Comparison of ENCODE assay signal across 9 cellular contexts in the genomic region with DNA sequence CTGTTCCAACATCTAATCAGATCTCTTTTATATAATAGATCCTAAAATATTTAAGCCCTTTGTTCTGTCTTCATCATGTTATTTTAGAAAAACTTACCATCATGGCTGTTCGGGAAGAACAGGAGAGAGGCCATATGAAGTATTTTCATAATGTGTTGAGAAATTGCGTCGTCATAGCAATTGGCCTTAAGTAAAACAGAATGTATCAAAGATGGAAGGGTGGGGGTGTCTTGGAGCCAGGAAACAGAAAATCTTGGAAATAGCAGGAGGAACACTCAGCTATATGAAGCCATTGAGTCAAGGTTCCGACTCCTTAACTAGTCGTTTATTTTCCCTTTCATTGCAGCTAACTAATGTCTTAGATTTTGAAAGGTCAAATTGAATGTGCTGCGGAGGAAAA. TPM values are rescaled to one million over a fixed set of nuclear protein-coding genes. Genes with fewer than 3 reads are reported as not detected.
DNase-seq lines count a peak whose midpoint lies in the region; ATAC-seq and TF ChIP-seq lines count a peak whose summit lies in the region.
"Had no signal": no experiment of that assay in that cellular context is flagged by ENCODE, and none has a peak within 500 bp of the region (broad histone marks: within the 10 kb centered on the region; RNA-seq: fewer than 3 reads in every experiment).

No MANE protein-coding gene starts in this region.

- H3K4me2 ChIP-seq in PC-9, result peak overlapping the region; percentile 89
- peak overlapping the region; percentile 88 for H3K4me2 ChIP-seq in fibroblast of lung (ENCODE audit: extremely low read depth, insufficient read depth, low read length)

- H2AFZ ChIP-seq in PC-9 (no peak overlapping the region), fibroblast of lung (ENCODE audit: low read length) (no peak overlapping the region)

- H3K79me2 ChIP-seq in PC-9 (ENCODE audit: low read depth) (peaks cover 53% of the 10 kb centered on the region), fibroblast of lung (ENCODE audit: control insufficient read depth, insufficient read depth, low read length) (peaks cover 55% of the 10 kb centered on the region)

- TF ChIP-seq CTCF in PC-9 (conservative IDR thresholded peaks at IDR 0.05) (no peak), fibroblast of lung (conservative IDR thresholded peaks at IDR 0.05 in 1 of 2, IDR thresholded peaks at IDR 0.05 in 1 of 2; ENCODE audit: low read depth in 1 of 2, low read length in 2 of 2) (no peak), retinal pigment epithelial cell (conservative IDR thresholded peaks at IDR 0.05; ENCODE audit: low read depth, low read length) (no peak)

- POLR2A ChIA-PET in PC-9 (lab: Charles Lee; ENCODE audit: unreplicated experiment), result interaction anchor here (0.6 kb wide), 1 partner anchor 1125 kb away, joined by 4 read pairs; no protein-coding TSS in a partner anchor
- POLR2A ChIA-PET in activated CD4-positive, alpha-beta T cell treated with anti-CD3 and anti-CD28 coated beads for 36 hours (lab: Charles Lee), result interaction anchor here (0.6 to 2.2 kb wide), 5 partner anchors 12 to 170 kb away, joined by 3 to 13 read pairs (median 4); a partner anchor contains a TSS

- CTCF ChIA-PET in PC-9 (lab: Charles Lee), result interaction anchor here (0.7 kb wide), 1 partner anchor 363 kb away, joined by 5 read pairs; no protein-coding TSS in a partner anchor
- CTCF ChIA-PET in activated CD4-positive, alpha-beta T cell treated with anti-CD3 and anti-CD28 coated beads for 36 hours (lab: Charles Lee), result interaction anchor here (0.6 to 1.4 kb wide), 3 partner anchors 41 to 394 kb away, joined by 3 to 4 read pairs (median 3); a partner anchor contains a TSS

- no peaks in the 10 kb centered on the region for H3K9me3 Mint-ChIP-seq in activated CD4-positive, alpha-beta T cell treated with anti-CD3 and anti-CD28 coated beads for 36 hours (ENCODE audit: low read depth)
- H3K9me3 Mint-ChIP-seq: T-helper 1 cell treated with Interleukin-12 subunit alpha and Interleukin-12 subunit beta and Interleukin-4 antibody, amounts not matched to agents 30 μg/mL and 1 μg/mL, for 36 hours had no signal

- H3K36me3 ChIP-seq in PC-9 (ENCODE audit: low read depth), result 0 out of 2 replicates have a peak, but pooled peaks cover 6% of the 10 kb centered on the region
- H3K36me3 ChIP-seq in fibroblast of lung (ENCODE audit: control insufficient read depth, insufficient read depth, low read length), result no peaks in the 10 kb centered on the region

- no peak for ATAC-seq in activated CD4-positive, CD25-positive, alpha-beta regulatory T cell treated with anti-CD3 and anti-CD28 coated beads, Interleukin-2, amount 50 U/mL, for 24 hours
- ATAC-seq in activated CD4-positive, alpha-beta T cell treated with anti-CD3 and anti-CD28 coated beads for 36 hours, result no peak

- H3K4me1 ChIP-seq in PC-9 (replicated peaks; ENCODE audit: insufficient read depth), result peaks cover 50% of the 10 kb centered on the region
- peaks cover 26% of the 10 kb centered on the region for H3K4me1 ChIP-seq in fibroblast of lung (ENCODE audit: control insufficient read depth, extremely low read depth, insufficient read depth, low read length)

- H3K9me3 ChIP-seq in PC-9 (ENCODE audit: insufficient read depth, low read depth), result no peaks in the 10 kb centered on the region
- H3K9me3 ChIP-seq in fibroblast of lung (ENCODE audit: control insufficient read depth, insufficient read depth, low read depth, low read length), result no peaks in the 10 kb centered on the region

- H3K27ac ChIP-seq in PC-9 (peak overlapping the region; percentile 60; the same call in 1 of the 2 replicates), fibroblast of lung (ENCODE audit: insufficient read depth, low read length) (peak overlapping the region; percentile 89)

- no peak overlapping the region for H3K4me3 Mint-ChIP-seq in activated CD4-positive, alpha-beta T cell treated with anti-CD3 and anti-CD28 coated beads for 36 hours
- H3K4me3 Mint-ChIP-seq: T-helper 1 cell treated with Interleukin-12 subunit alpha and Interleukin-12 subunit beta and Interleukin-4 antibody, amounts not matched to agents 30 μg/mL and 1 μg/mL, for 36 hours had no signal

- H3K27ac Mint-ChIP-seq in activated CD4-positive, alpha-beta T cell treated with anti-CD3 and anti-CD28 coated beads for 36 hours, result no peak overlapping the region
- H3K27ac Mint-ChIP-seq: T-helper 1 cell treated with Interleukin-12 subunit alpha and Interleukin-12 subunit beta and Interleukin-4 antibody, amounts not matched to agents 30 μg/mL and 1 μg/mL, for 36 hours had no signal

- peak overlapping the region; percentile 74 for H3K9ac ChIP-seq in fibroblast of lung (ENCODE audit: insufficient read depth, low read length)

- peaks cover 2% of the 10 kb centered on the region for H3K36me3 Mint-ChIP-seq in activated CD4-positive, alpha-beta T cell treated with anti-CD3 and anti-CD28 coated beads for 36 hours (ENCODE audit: low read depth)

- no peaks in the 10 kb centered on the region for H3K27me3 Mint-ChIP-seq in activated CD4-positive, alpha-beta T cell treated with anti-CD3 and anti-CD28 coated beads for 36 hours

- no peaks in the 10 kb centered on the region for H3K9me2 ChIP-seq in PC-9 (ENCODE audit: insufficient read depth)

- H4K20me1 ChIP-seq in PC-9 (ENCODE audit: insufficient read depth), result peaks cover 13% of the 10 kb centered on the region; the same call in 1 of the 2 replicates
- peaks cover 3% of the 10 kb centered on the region for H4K20me1 ChIP-seq in fibroblast of lung (ENCODE audit: control insufficient read depth, extremely low read depth, insufficient read depth, low read length)

- DNase-seq in ELR (ENCODE audit: low read depth) (peak; percentile 82), PC-9 (peak in 1 of 2 experiments; percentile 52), fibroblast of lung (ENCODE audit: low read depth in 2 of 2) (peak; percentile 75 to 90), retinal pigment epithelial cell (ENCODE audit: low read depth) (peak; percentile 33), H4 (ENCODE audit: low spot score) (no peak), anterior cingulate cortex (lab: John Stamatoyannopoulos, UW) (no peak)
- DNase-seq in activated CD4-positive, alpha-beta T cell treated with anti-CD3 and anti-CD28 coated beads for 36 hours, result no peak

- H3F3A ChIP-seq in PC-9 (ENCODE audit: insufficient read depth, low read depth), result peaks cover 50% of the 10 kb centered on the region

- peaks cover 45% of the 10 kb centered on the region for H3K4me1 Mint-ChIP-seq in activated CD4-positive, alpha-beta T cell treated with anti-CD3 and anti-CD28 coated beads for 36 hours

- no peaks in the 10 kb centered on the region for H3K27me3 ChIP-seq in PC-9 (ENCODE audit: insufficient read depth, low read depth)
- H3K27me3 ChIP-seq in fibroblast of lung (ENCODE audit: control insufficient read depth, insufficient read depth, low read length), result no peaks in the 10 kb centered on the region

- intact Hi-C loops in PC-9 (cut with micrococcal nuclease; ENCODE audit: unreplicated experiment), result loop anchor here (5.0 to 10.0 kb wide), 2 partner anchors 426 to 501 kb away; a partner anchor contains a TSS
- intact Hi-C loops in activated CD4-positive, alpha-beta T cell treated with anti-CD3 and anti-CD28 coated beads for 36 hours (cut with DNase I, micrococcal nuclease), result loop anchor here (1.0 to 5.0 kb wide), 12 partner anchors 34 to 571 kb away; a partner anchor contains a TSS

- H3K4me3 ChIP-seq in PC-9 (peak overlapping the region; percentile 75), fibroblast of lung (replicated peaks in 1 of 4; ENCODE audit: control extremely low read depth in 1 of 4, insufficient read depth in 1 of 4, low read depth in 3 of 4, low read length in 4 of 4) (peak overlapping the region; percentile 78 to 99 (median 86)), retinal pigment epithelial cell (ENCODE audit: low read length) (peak overlapping the region; percentile 74)

- TSS peak; percentile 38 for BruUV-seq in PC-9 (replicated peaks; lab: Mats Ljungman, UMichigan)

RNA-seq across cellular contexts. Expression of a gene that starts 1.3 kb away (rescaled TPM):
- total RNA-seq in PC-9 (2021) (214 and 239 TPM in 2 replicates), fibroblast of lung (229 and 518 TPM in 2 replicates)
- polyA plus RNA-seq in fibroblast of lung, result 189 and 207 TPM in 2 replicates
- 290 and 299 TPM in 2 replicates for polyA plus RNA-seq in fibroblast of lung (2012)
- 1,388 and 1,572 TPM in 2 replicates for polyA minus RNA-seq in fibroblast of lung (ENCODE audit: low replicate concordance)
- 46.5 and 52.8 TPM in 2 replicates for total RNA-seq in H4 (2014; rRNA removed; shearing (Covaris generic))
- 100 to 1,000 TPM; 192 to 269 TPM for total RNA-seq in activated CD4-positive, alpha-beta T cell treated with anti-CD3 and anti-CD28 coated beads for 36 hours

RNA-seq across cellular contexts. Expression of a gene that starts 49.2 kb away (rescaled TPM):
- total RNA-seq in PC-9 (2021) (67.2 and 74.2 TPM in 2 replicates), fibroblast of lung (22.1 and 23.6 TPM in 2 replicates)
- polyA plus RNA-seq in fibroblast of lung, result 14.7 and 26.7 TPM in 2 replicates
- polyA plus RNA-seq in fibroblast of lung (2012), result 11.6 and 21.1 TPM in 2 replicates
- polyA minus RNA-seq in fibroblast of lung (ENCODE audit: low replicate concordance), result 13.9 and 14.0 TPM in 2 replicates
- total RNA-seq in H4 (2014; rRNA removed; shearing (Covaris generic)), result 30.3 and 35.5 TPM in 2 replicates
- total RNA-seq in activated CD4-positive, alpha-beta T cell treated with anti-CD3 and anti-CD28 coated beads for 36 hours, result 10 to 100 TPM; 52.5 to 54.4 TPM

Comparison
In these comparisons a context has a peak if more than half of its experiments do, and no peak if none do; other contexts are left out.
1. DNase-seq: peak in ELR (single experiment), fibroblast of lung (2 of 2) and retinal pigment epithelial cell (single experiment); none in H4 (single experiment), anterior cingulate cortex (0 of 58) and activated CD4-positive, alpha-beta T cell treated with anti-CD3 and anti-CD28 coated beads for 36 hours (single experiment).
2. Peak in every context shown above with its lines, with median percentiles within 50 percentile points of each other: H3K4me3 ChIP-seq.